ENCODE assay signal across 19 cellular contexts in genomic region chr13:96925869-96926628, GRCh38.
"Had no signal": no experiment of that assay in that cellular context is flagged by ENCODE, and none has a peak within 500 bp of the region (broad histone marks: within the 10 kb centered on the region; RNA-seq: fewer than 3 reads in every experiment).

No MANE protein-coding gene starts in this region.

- H3K4me3 ChIP-seq: stomach, testis, upper lobe of left lung had no signal

- H3K36me3 ChIP-seq: stomach, upper lobe of left lung had no signal

- H3K27me3 Mint-ChIP-seq: activated CD4-positive, alpha-beta memory T cell treated with anti-CD3 and anti-CD28 coated beads, Interleukin-2, amount 10 ng/mL, durations not matched to agents 7 days and 5 days; activated naive CD8-positive, alpha-beta T cell had no signal

- H3K27ac Mint-ChIP-seq: activated CD4-positive, alpha-beta memory T cell treated with anti-CD3 and anti-CD28 coated beads, Interleukin-2, amount 10 ng/mL, durations not matched to agents 7 days and 5 days; activated naive CD8-positive, alpha-beta T cell; nephron progenitor cell; WTC11 had no signal

- H3K27ac ChIP-seq: testis, upper lobe of left lung had no signal

- ATAC-seq: esophagus mucosa, sciatic nerve, WTC11 had no signal

- H3K4me1 Mint-ChIP-seq: activated CD4-positive, alpha-beta memory T cell treated with anti-CD3 and anti-CD28 coated beads, Interleukin-2, amount 10 ng/mL, durations not matched to agents 7 days and 5 days; nephron progenitor cell; WTC11 had no signal

- DNase-seq: activated CD4-positive, alpha-beta memory T cell treated with anti-CD3 and anti-CD28 coated beads, Interleukin-2, amount 10 ng/mL, durations not matched to agents 7 days and 5 days; activated CD4-positive, alpha-beta T cell treated with anti-CD3 and anti-CD28 coated beads for 4 hours; activated CD8-positive, alpha-beta memory T cell treated with anti-CD3 and anti-CD28 coated beads, Interleukin-2, amount 50 U/mL, for 4 hours; activated gamma-delta T cell treated with Interleukin-2 at 50 U/mL for 16 hours; activated T-cell treated with anti-CD3 and anti-CD28 coated beads, Interleukin-2, amount 50 U/mL, for 48 hours; amniotic stem cell; caudate nucleus; kidney; nephron progenitor cell; occipital lobe; stimulated activated CD4-positive, alpha-beta T cell treated with anti-CD3 and anti-CD28 coated beads, Interleukin-1b, Interleukin-23, amount 100 ng/mL, for 48 hours; stomach; testis; upper lobe of left lung had no signal

- H3K27me3 ChIP-seq: stomach, testis, upper lobe of left lung had no signal

- FAIRE-seq: colon, kidney had no signal

- H3K4me3 Mint-ChIP-seq: activated CD4-positive, alpha-beta memory T cell treated with anti-CD3 and anti-CD28 coated beads, Interleukin-2, amount 10 ng/mL, durations not matched to agents 7 days and 5 days; activated naive CD8-positive, alpha-beta T cell; nephron progenitor cell; WTC11 had no signal

- H3K4me1 ChIP-seq: testis, upper lobe of left lung had no signal

- H3K9me3 ChIP-seq: testis, upper lobe of left lung had no signal
